25 cellular contexts compared by ENCODE assay signal in genomic region chr10:116300477-116301034, GRCh38. TPM values are rescaled to one million over a fixed set of nuclear protein-coding genes. Genes with fewer than 3 reads are reported as not detected.
DNase-seq lines count a peak whose midpoint lies in the region; ATAC-seq and TF ChIP-seq lines count a peak whose summit lies in the region.
"Had no signal": no experiment of that assay in that cellular context is flagged by ENCODE, and none has a peak within 500 bp of the region (broad histone marks: within the 10 kb centered on the region; RNA-seq: fewer than 3 reads in every experiment).

No MANE protein-coding gene starts in this region.

- H3K9me3 ChIP-seq in vagina = no peaks in the 10 kb centered on the region
- H3K9me3 ChIP-seq: BE2C had no signal

- peaks cover 5% of the 10 kb centered on the region for H3K4me1 Mint-ChIP-seq in chondrocyte (ENCODE audit: low read depth)
- peaks cover 20% of the 10 kb centered on the region for H3K4me1 Mint-ChIP-seq in mesothelial cell of epicardium
- H3K4me1 Mint-ChIP-seq: CD14-positive monocyte; CD8-positive, alpha-beta memory T cell; IgD-negative memory B cell had no signal

- TF ChIP-seq POLR2A in vagina (IDR thresholded peaks at IDR 0.05) = no peak

- no peaks in the 10 kb centered on the region for H3K36me3 ChIP-seq in vagina
- H3K36me3 ChIP-seq: BE2C had no signal

- TF ChIP-seq CTCF in AG10803 (conservative IDR thresholded peaks at IDR 0.05; ENCODE audit: low read length) (no peak), chondrocyte (IDR thresholded peaks at IDR 0.05) (no peak), mesothelial cell of epicardium (IDR thresholded peaks at IDR 0.05; ENCODE audit: unreplicated experiment) (no peak), vagina (IDR thresholded peaks at IDR 0.05) (no peak)

- DNase-seq in AG10803 (ENCODE audit: low read depth) (peak; percentile 1), chondrocyte (ENCODE audit: low spot score) (no peak), mesothelial cell of epicardium (ENCODE audit: low spot score in 2 of 2, unreplicated experiment in 2 of 2) (no peak), sciatic nerve (ENCODE audit: low spot score) (no peak), vagina (ENCODE audit: extremely low spot score in 2 of 2) (no peak), T-helper 2 cell (no peak), SK-N-DZ (ENCODE audit: low spot score) (no peak)
- DNase-seq: BE2C; CD8-positive, alpha-beta memory T cell; DND-41; H7; NCI-H1048; NCI-H1417; NCI-H1694; NCI-H2029 treated with DMSO at 0.1 percent for 48 hours; NCI-H446 treated with DMSO at 0.1 percent for 48 hours; NCI-H526; Right ventricle myocardium superior; RPMI8226 had no signal

- peaks cover 8% of the 10 kb centered on the region for H3K9me3 Mint-ChIP-seq in chondrocyte (ENCODE audit: low read depth)
- peaks cover 13% of the 10 kb centered on the region for H3K9me3 Mint-ChIP-seq in mesothelial cell of epicardium

- H3K4me3 Mint-ChIP-seq in chondrocyte (ENCODE audit: unreplicated experiment) (no peak overlapping the region), mesothelial cell of epicardium (no peak overlapping the region)
- H3K4me3 Mint-ChIP-seq: CD8-positive, alpha-beta memory T cell; IgD-negative memory B cell had no signal

- H3K36me3 Mint-ChIP-seq in chondrocyte (ENCODE audit: low read depth) = no peaks in the 10 kb centered on the region
- H3K36me3 Mint-ChIP-seq in mesothelial cell of epicardium = peaks cover 2% of the 10 kb centered on the region
- H3K36me3 Mint-ChIP-seq: CD14-positive monocyte had no signal

- H3K27me3 ChIP-seq in vagina = no peaks in the 10 kb centered on the region
- H3K27me3 ChIP-seq: BE2C had no signal

- intact Hi-C loops in sciatic nerve (cut with DNase I) (no loop called here), vagina (cut with DNase I) (no loop called here)

- H3K4me1 ChIP-seq in vagina = no peaks in the 10 kb centered on the region
- H3K4me1 ChIP-seq: BE2C had no signal

- H3K27ac ChIP-seq in vagina = no peak overlapping the region
- H3K27ac ChIP-seq: 22Rv1, KMS-11 had no signal

- H3K4me3 ChIP-seq in AG10803 (ENCODE audit: low read length) = no peak overlapping the region
- no peak overlapping the region for H3K4me3 ChIP-seq in vagina

- peak; percentile 92 for ATAC-seq in sciatic nerve
- ATAC-seq in GM18517 (IDR thresholded peaks at IDR 0.05; ENCODE audit: unreplicated experiment) = no peak

- H3K27me3 Mint-ChIP-seq in chondrocyte (ENCODE audit: low read depth) (peaks cover 4% of the 10 kb centered on the region), mesothelial cell of epicardium (ENCODE audit: low read depth) (no peaks in the 10 kb centered on the region)
- H3K27me3 Mint-ChIP-seq: IgD-negative memory B cell had no signal

- H3K27ac Mint-ChIP-seq in chondrocyte (ENCODE audit: unreplicated experiment) (peak overlapping the region; percentile 34), mesothelial cell of epicardium (peak overlapping the region; percentile 59)
- H3K27ac Mint-ChIP-seq: CD14-positive monocyte; CD8-positive, alpha-beta memory T cell; IgD-negative memory B cell had no signal

RNA-seq across cellular contexts. Expression of gene CCDC172, which starts 23.7 kb away (rescaled TPM):
- total RNA-seq in chondrocyte (not detected in 3 replicates), mesothelial cell of epicardium (not detected in 3 replicates), sciatic nerve (not detected), vagina (not detected)
- polyA plus RNA-seq in SK-N-DZ (2014; cell fraction: cytosol; rRNA removed) = not detected in 2 replicates
- polyA plus RNA-seq in SK-N-DZ (2014; cell fraction: nucleus; rRNA removed) = not detected in 2 replicates
- total RNA-seq: CD8-positive, alpha-beta memory T cell; Right ventricle myocardium superior; SK-MEL-5 had no signal
- polyA plus RNA-seq: CD14-positive monocyte; CD8-positive, alpha-beta memory T cell; IgD-negative memory B cell had no signal

RNA-seq across cellular contexts. Expression of gene GFRA1, which starts 27.6 kb away (rescaled TPM):
- total RNA-seq in chondrocyte (35.7 to 79.7 TPM (median 73.3 TPM) in 3 replicates), mesothelial cell of epicardium (38.7 to 42.4 TPM (median 40.8 TPM) in 3 replicates), sciatic nerve (65.8 TPM), vagina (57.7 TPM)
- 13.9 and 20.1 TPM in 2 replicates for polyA plus RNA-seq in SK-N-DZ (2014; cell fraction: cytosol; rRNA removed)
- polyA plus RNA-seq in SK-N-DZ (2014; cell fraction: nucleus; rRNA removed) = 15.9 and 25.1 TPM in 2 replicates
- total RNA-seq: CD8-positive, alpha-beta memory T cell had no signal
- polyA plus RNA-seq: CD14-positive monocyte; CD8-positive, alpha-beta memory T cell; IgD-negative memory B cell had no signal
